8 cellular contexts compared by ENCODE assay signal in the genomic region with DNA sequence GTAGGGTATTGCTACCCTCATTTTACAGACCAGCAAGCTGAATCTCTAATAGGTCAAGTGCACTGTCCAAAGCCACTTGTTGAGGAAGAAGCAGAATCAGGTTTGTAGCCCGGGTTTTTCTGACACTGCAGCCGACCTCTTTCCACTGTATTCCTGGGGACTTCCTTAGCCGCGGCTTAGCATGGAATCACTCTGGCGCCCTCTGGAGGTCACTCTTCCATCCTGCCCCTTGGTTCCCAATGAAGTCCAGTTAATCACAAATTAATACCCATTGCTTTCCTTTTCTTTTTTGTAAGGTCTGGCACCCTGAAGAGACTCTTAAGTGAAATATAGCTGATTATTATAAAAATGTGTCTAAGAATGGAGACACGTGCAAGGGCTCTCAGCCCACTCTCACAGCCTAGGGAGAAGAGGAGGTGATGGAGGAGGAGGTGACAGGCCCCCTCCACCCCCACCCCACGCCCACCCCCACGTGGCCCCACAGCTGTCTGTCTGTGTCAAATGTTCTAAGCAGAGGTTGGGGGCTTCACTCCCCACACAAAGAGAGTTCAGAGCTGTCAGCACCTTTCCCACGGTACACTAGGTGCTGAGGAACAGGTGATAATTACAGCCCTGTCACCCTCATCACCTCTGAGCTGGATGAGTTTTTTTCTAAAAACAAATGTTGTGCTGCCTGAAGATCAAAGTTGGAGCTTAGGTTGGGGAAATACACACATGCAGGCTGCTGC.
A peak's percentile ranks its signal among the peaks of the same experiment; 100 is the strongest.
DNase-seq lines count a peak whose midpoint lies in the region; ATAC-seq and TF ChIP-seq lines count a peak whose summit lies in the region.

No MANE protein-coding gene starts in this region.

- H3K4me2 ChIP-seq in OCI-LY3 (ENCODE audit: low read length), result no peak overlapping the region

- no peaks in the 10 kb centered on the region for H3K36me3 Mint-ChIP-seq in nephron progenitor cell (ENCODE audit: low read depth)

- DNase-seq in DMS 273 treated with DMSO at 0.1 percent for 48 hours (lab: John Stamatoyannopoulos, UW) (peak; percentile 23), HuH-7.5 (ENCODE audit: low spot score) (peak; percentile 29), activated T-cell treated with anti-CD3 and anti-CD28 coated beads for 24 hours (ENCODE audit: low read depth) (peak; percentile 23), fibroblast of gingiva (ENCODE audit: low read depth) (peak; percentile 60), nephron progenitor cell (peak; percentile 88)
- peak; percentile 24 to 35 for DNase-seq in stimulated activated naive CD8-positive, alpha-beta T cell treated with anti-CD3 and anti-CD28 coated beads, Interleukin-15, amount 100 ng/mL, for 72 hours

- no peaks in the 10 kb centered on the region for H3K9me3 ChIP-seq in OCI-LY3 (ENCODE audit: insufficient read depth, low read length)

- no peaks in the 10 kb centered on the region for H3K9me3 Mint-ChIP-seq in nephron progenitor cell
- no peaks in the 10 kb centered on the region for H3K9me3 Mint-ChIP-seq in stimulated activated naive CD8-positive, alpha-beta T cell treated with anti-CD3 and anti-CD28 coated beads, Interleukin-15, amount 100 ng/mL, for 72 hours

- peak; percentile 48 for ATAC-seq in stimulated activated naive CD8-positive, alpha-beta T cell treated with anti-CD3 and anti-CD28 coated beads, Interleukin-15, amount 100 ng/mL, for 72 hours
- no peak for ATAC-seq in GM19467 (IDR thresholded peaks at IDR 0.05; ENCODE audit: unreplicated experiment)

- H3K27me3 ChIP-seq in OCI-LY3 (ENCODE audit: low read depth, low read length), result peaks cover 35% of the 10 kb centered on the region

- no peak overlapping the region for H3K4me3 Mint-ChIP-seq in nephron progenitor cell
- no peak overlapping the region for H3K4me3 Mint-ChIP-seq in stimulated activated naive CD8-positive, alpha-beta T cell treated with anti-CD3 and anti-CD28 coated beads, Interleukin-15, amount 100 ng/mL, for 72 hours

- H2AFZ ChIP-seq in OCI-LY3 (ENCODE audit: low read depth, low read length), result no peak overlapping the region

- peaks cover 17% of the 10 kb centered on the region for H3K4me1 Mint-ChIP-seq in nephron progenitor cell
- H3K4me1 Mint-ChIP-seq in stimulated activated naive CD8-positive, alpha-beta T cell treated with anti-CD3 and anti-CD28 coated beads, Interleukin-15, amount 100 ng/mL, for 72 hours, result no peaks in the 10 kb centered on the region

- peaks cover 22% of the 10 kb centered on the region for H3K27me3 Mint-ChIP-seq in nephron progenitor cell (ENCODE audit: low read depth, poor library complexity)
- H3K27me3 Mint-ChIP-seq in stimulated activated naive CD8-positive, alpha-beta T cell treated with anti-CD3 and anti-CD28 coated beads, Interleukin-15, amount 100 ng/mL, for 72 hours, result peaks cover 47% of the 10 kb centered on the region

- H4K20me1 ChIP-seq in OCI-LY3 (ENCODE audit: insufficient read depth, low read length), result no peaks in the 10 kb centered on the region

- no peaks in the 10 kb centered on the region for H3K36me3 ChIP-seq in OCI-LY3 (replicated peaks; ENCODE audit: low read depth, low read length)

- H3K4me1 ChIP-seq in OCI-LY3 (ENCODE audit: low read length), result no peaks in the 10 kb centered on the region

- H3K79me2 ChIP-seq in OCI-LY3 (ENCODE audit: low read length), result no peaks in the 10 kb centered on the region

- no peak overlapping the region for H3K9ac ChIP-seq in OCI-LY3 (ENCODE audit: low read length)

- H3K27ac ChIP-seq in OCI-LY3 (ENCODE audit: low read length), result no peak overlapping the region

- no peak overlapping the region for H3K27ac Mint-ChIP-seq in nephron progenitor cell
- no peak overlapping the region for H3K27ac Mint-ChIP-seq in stimulated activated naive CD8-positive, alpha-beta T cell treated with anti-CD3 and anti-CD28 coated beads, Interleukin-15, amount 100 ng/mL, for 72 hours

- peak; percentile 96 for TF ChIP-seq CTCF in OCI-LY3 (IDR thresholded peaks at IDR 0.05; ENCODE audit: low read depth, low read length)
- TF ChIP-seq CTCF in nephron progenitor cell (IDR thresholded peaks at IDR 0.05), result peak; percentile 87

- no peak overlapping the region for H3K4me3 ChIP-seq in OCI-LY3 (ENCODE audit: low read length)

Comparison
In these comparisons a context has a peak if more than half of its experiments do, and no peak if none do; other contexts are left out.
1. DNase-seq: peak in every context shown above with its lines; median percentile 88 in nephron progenitor cell; 60 in fibroblast of gingiva; 30 in stimulated activated naive CD8-positive, alpha-beta T cell treated with anti-CD3 and anti-CD28 coated beads, Interleukin-15, amount 100 ng/mL, for 72 hours; 29 in HuH-7.5; 23 in DMS 273 treated with DMSO at 0.1 percent for 48 hours; 23 in activated T-cell treated with anti-CD3 and anti-CD28 coated beads for 24 hours.